22 cellular contexts compared by ENCODE assay signal in genomic region chr6:562052-562676, GRCh38.
DNase-seq lines count a peak whose midpoint lies in the region; ATAC-seq and TF ChIP-seq lines count a peak whose summit lies in the region.
"Had no signal": no experiment of that assay in that cellular context is flagged by ENCODE, and none has a peak within 500 bp of the region (broad histone marks: within the 10 kb centered on the region; RNA-seq: fewer than 3 reads in every experiment).

No MANE protein-coding gene starts in this region.

- H3K4me3 Mint-ChIP-seq in activated naive CD4-positive, alpha-beta T cell treated with anti-CD3 and anti-CD28 coated beads, Interleukin-2, amount 10 ng/mL, durations not matched to agents 7 days and 5 days: no peak overlapping the region
- H3K4me3 Mint-ChIP-seq in stimulated activated naive B cell treated with anti-CD40 and anti-IgM and Interleukin-4, amounts not matched to agents 10 μg/mL and 1 μg/mL and 100 μg/mL, for 72 hours: no peak overlapping the region
- H3K4me3 Mint-ChIP-seq: HFFc6 had no signal

- CTCF ChIA-PET in activated naive CD4-positive, alpha-beta T cell treated with anti-CD3 and anti-CD28 coated beads, Interleukin-2, amount 10 ng/mL, durations not matched to agents 7 days and 5 days (lab: Charles Lee): no interaction called here

- peak overlapping the region; percentile 52 for H3K27ac ChIP-seq in foreskin keratinocyte
- H3K27ac ChIP-seq: body of pancreas, coronary artery, gastrocnemius medialis, pancreas, right lobe of liver had no signal

- H3K9me3 Mint-ChIP-seq in activated naive CD4-positive, alpha-beta T cell treated with anti-CD3 and anti-CD28 coated beads, Interleukin-2, amount 50 U/mL, for 72 hours: no peaks in the 10 kb centered on the region
- peaks cover 4% of the 10 kb centered on the region for H3K9me3 Mint-ChIP-seq in activated naive CD4-positive, alpha-beta T cell treated with anti-CD3 and anti-CD28 coated beads, Interleukin-2, amount 10 ng/mL, durations not matched to agents 7 days and 5 days
- no peaks in the 10 kb centered on the region for H3K9me3 Mint-ChIP-seq in stimulated activated naive B cell treated with anti-CD40 and anti-IgM and Interleukin-4, amounts not matched to agents 10 μg/mL and 1 μg/mL and 100 μg/mL, for 72 hours
- H3K9me3 Mint-ChIP-seq: HFFc6 had no signal

- DNase-seq in activated naive CD4-positive, alpha-beta T cell treated with anti-CD3 and anti-CD28 coated beads, Interleukin-2, amount 50 U/mL, for 72 hours (ENCODE audit: low spot score in 2 of 2): no peak
- DNase-seq in activated naive CD4-positive, alpha-beta T cell treated with anti-CD3 and anti-CD28 coated beads, Interleukin-2, amount 10 ng/mL, durations not matched to agents 7 days and 5 days: no peak
- DNase-seq in astrocyte of the hippocampus (ENCODE audit: low read depth, low spot score) (peak; percentile 33), foreskin keratinocyte (no peak), T1000 (lab: John Stamatoyannopoulos, UW) (no peak)
- DNase-seq in stimulated activated naive B cell treated with anti-CD40 and anti-IgM and Interleukin-4, amounts not matched to agents 10 μg/mL and 1 μg/mL and 100 μg/mL, for 72 hours: no peak
- DNase-seq: activated naive CD4-positive, alpha-beta T cell treated with anti-CD3 and anti-CD28 coated beads, Interleukin-2, amount 50 U/mL, for 16 hours; body of pancreas; DMS153; gastrocnemius medialis; HFFc6; kidney glomerular epithelial cell; NCI-H2107; pancreas; right lobe of liver; stimulated activated naive CD4-positive, alpha-beta T cell treated with Interleukin-2 at 50 U/mL for 16 hours; transverse colon had no signal

- no peaks in the 10 kb centered on the region for H3K27me3 Mint-ChIP-seq in activated naive CD4-positive, alpha-beta T cell treated with anti-CD3 and anti-CD28 coated beads, Interleukin-2, amount 10 ng/mL, durations not matched to agents 7 days and 5 days
- no peaks in the 10 kb centered on the region for H3K27me3 Mint-ChIP-seq in stimulated activated naive B cell treated with anti-CD40 and anti-IgM and Interleukin-4, amounts not matched to agents 10 μg/mL and 1 μg/mL and 100 μg/mL, for 72 hours

- no peaks in the 10 kb centered on the region for H3K4me1 ChIP-seq in foreskin keratinocyte
- H3K4me1 ChIP-seq: body of pancreas, gastrocnemius medialis, pancreas, right lobe of liver, transverse colon had no signal

- H3K27me3 ChIP-seq in foreskin keratinocyte: no peaks in the 10 kb centered on the region
- H3K27me3 ChIP-seq: body of pancreas, gastrocnemius medialis, pancreas, right lobe of liver, transverse colon had no signal

- peaks cover 12 to 41% of the 10 kb centered on the region in 2 donors for H3K36me3 Mint-ChIP-seq in activated naive CD4-positive, alpha-beta T cell treated with anti-CD3 and anti-CD28 coated beads, Interleukin-2, amount 50 U/mL, for 72 hours
- H3K36me3 Mint-ChIP-seq in activated naive CD4-positive, alpha-beta T cell treated with anti-CD3 and anti-CD28 coated beads, Interleukin-2, amount 10 ng/mL, durations not matched to agents 7 days and 5 days: peaks cover 49% of the 10 kb centered on the region
- H3K36me3 Mint-ChIP-seq in stimulated activated naive B cell treated with anti-CD40 and anti-IgM and Interleukin-4, amounts not matched to agents 10 μg/mL and 1 μg/mL and 100 μg/mL, for 72 hours: peaks cover 17 to 34% of the 10 kb centered on the region in 2 donors

- H3K4me1 Mint-ChIP-seq in activated naive CD4-positive, alpha-beta T cell treated with anti-CD3 and anti-CD28 coated beads, Interleukin-2, amount 10 ng/mL, durations not matched to agents 7 days and 5 days: peaks cover 26% of the 10 kb centered on the region
- peaks cover 4 to 14% of the 10 kb centered on the region in 2 donors for H3K4me1 Mint-ChIP-seq in stimulated activated naive B cell treated with anti-CD40 and anti-IgM and Interleukin-4, amounts not matched to agents 10 μg/mL and 1 μg/mL and 100 μg/mL, for 72 hours

- no peak for TF ChIP-seq CTCF in foreskin keratinocyte (conservative IDR thresholded peaks at IDR 0.05)

- ATAC-seq in activated naive CD4-positive, alpha-beta T cell treated with anti-CD3 and anti-CD28 coated beads, Interleukin-2, amount 50 U/mL, for 72 hours: no peak
- no peak for ATAC-seq in foreskin keratinocyte
- no peak for ATAC-seq in stimulated activated naive B cell treated with anti-CD40 and anti-IgM and Interleukin-4, amounts not matched to agents 10 μg/mL and 1 μg/mL and 100 μg/mL, for 72 hours (replicated peaks)
- ATAC-seq in HG02981 (IDR thresholded peaks at IDR 0.05; ENCODE audit: unreplicated experiment): no peak
- ATAC-seq in GM18517 (IDR thresholded peaks at IDR 0.05; ENCODE audit: unreplicated experiment): no peak
- ATAC-seq: body of pancreas, gastrocnemius medialis, HepG2, pancreas, right lobe of liver, SK-N-SH treated with all-trans-retinoic acid at 6 μM for 48 hours had no signal

- peak overlapping the region; percentile 86 to 90 for H3K27ac Mint-ChIP-seq in activated naive CD4-positive, alpha-beta T cell treated with anti-CD3 and anti-CD28 coated beads, Interleukin-2, amount 50 U/mL, for 72 hours
- H3K27ac Mint-ChIP-seq in activated naive CD4-positive, alpha-beta T cell treated with anti-CD3 and anti-CD28 coated beads, Interleukin-2, amount 10 ng/mL, durations not matched to agents 7 days and 5 days: no peak overlapping the region
- peak overlapping the region; percentile 39 for H3K27ac Mint-ChIP-seq in stimulated activated naive B cell treated with anti-CD40 and anti-IgM and Interleukin-4, amounts not matched to agents 10 μg/mL and 1 μg/mL and 100 μg/mL, for 72 hours
- H3K27ac Mint-ChIP-seq: HFFc6 had no signal
